Comparison of ENCODE assay signal across 19 cellular contexts in genomic region chr3:133691410-133692107, GRCh38. TPM values are rescaled to one million over a fixed set of nuclear protein-coding genes. Genes with fewer than 3 reads are reported as not detected.
DNase-seq lines count a peak whose midpoint lies in the region; ATAC-seq and TF ChIP-seq lines count a peak whose summit lies in the region.
"Had no signal": no experiment of that assay in that cellular context is flagged by ENCODE, and none has a peak within 500 bp of the region (broad histone marks: within the 10 kb centered on the region; RNA-seq: fewer than 3 reads in every experiment).

No MANE protein-coding gene starts in this region.

- H3K27me3 ChIP-seq in GM23248 (replicated peaks; ENCODE audit: insufficient read depth) (no peaks in the 10 kb centered on the region), IMR-90 (ENCODE audit: control insufficient read depth, insufficient read depth, low read length) (peaks cover 7% of the 10 kb centered on the region)

- CTCF ChIA-PET in IMR-90 (lab: Yijun Ruan, JAX) = no interaction called here

- no peak overlapping the region for H2BK120ac ChIP-seq in IMR-90 (ENCODE audit: low read depth, low read length)

- no peak overlapping the region for H3K4me3 ChIP-seq in GM23248
- no peak overlapping the region for H3K4me3 ChIP-seq in IMR-90 (ENCODE audit: insufficient read depth, low read depth, low read length)
- H3K4me3 ChIP-seq: lower lobe of right lung, SK-N-MC had no signal

- H3K79me1 ChIP-seq in IMR-90 (ENCODE audit: low read depth in 1 of 2, low read length in 2 of 2) = no peaks in the 10 kb centered on the region

- ATAC-seq in IMR-90 (ENCODE audit: low read depth) (no peak), HG03039 (IDR thresholded peaks at IDR 0.05; ENCODE audit: unreplicated experiment) (no peak), HG03045 (IDR thresholded peaks at IDR 0.05; ENCODE audit: unreplicated experiment) (no peak), HG03135 (IDR thresholded peaks at IDR 0.05; ENCODE audit: unreplicated experiment) (no peak)
- ATAC-seq: HCT116, right cardiac atrium had no signal

- no peak overlapping the region for H2BK5ac ChIP-seq in IMR-90 (ENCODE audit: low read depth, low read length, poor library complexity, severe bottlenecking)

- H3K14ac ChIP-seq in IMR-90 (replicated peaks; ENCODE audit: low read depth, low read length) = no peak overlapping the region

- no peaks in the 10 kb centered on the region for H3K9me2 ChIP-seq in GM23248 (ENCODE audit: insufficient read depth)

- POLR2A ChIA-PET in IMR-90 (lab: Charles Lee; ENCODE audit: unreplicated experiment) = no interaction called here

- no peaks in the 10 kb centered on the region for H3K36me3 ChIP-seq in GM23248 (ENCODE audit: low read depth)
- no peaks in the 10 kb centered on the region for H3K36me3 ChIP-seq in IMR-90 (ENCODE audit: control insufficient read depth, insufficient read depth, low read length)
- H3K36me3 ChIP-seq: lower lobe of right lung had no signal

- H4K8ac ChIP-seq in IMR-90 (ENCODE audit: low read depth in 2 of 2, low read length in 2 of 2) = no peak overlapping the region

- no peaks in the 10 kb centered on the region for H3F3A ChIP-seq in GM23248 (ENCODE audit: insufficient read depth)

- H3K27ac ChIP-seq in GM23248 (no peak overlapping the region), IMR-90 (ENCODE audit: insufficient read depth, low read length) (no peak overlapping the region)
- H3K27ac ChIP-seq: lower lobe of right lung, SK-N-MC had no signal

- H3K9me1 ChIP-seq in IMR-90 (ENCODE audit: insufficient read depth, low read length) = no peaks in the 10 kb centered on the region

- H3K56ac ChIP-seq in IMR-90 (ENCODE audit: extremely low read depth, insufficient read depth, low read length) = no peak overlapping the region

- DNase-seq in GM23248 (peak; percentile 64), IMR-90 (peak; percentile 8), amniotic epithelial cell (ENCODE audit: low read depth) (peak; percentile 45), iris pigment epithelial cell (ENCODE audit: low read depth) (peak; percentile 28)
- DNase-seq: activated CD4-positive, CD25-positive, alpha-beta regulatory T cell; amygdala; CD8-positive, alpha-beta memory T cell; cerebellar nuclear complex; DMS79; effector CD4-positive, alpha-beta T cell; lower lobe of right lung; NCI-H146; OCI-M1; right cardiac atrium had no signal

- H2BK20ac ChIP-seq in IMR-90 (ENCODE audit: low read depth, low read length) = no peak overlapping the region

- H2AK9ac ChIP-seq in IMR-90 (replicated peaks; ENCODE audit: low read depth, low read length, poor library complexity) = peak overlapping the region; percentile 1

- H4K91ac ChIP-seq in IMR-90 (ENCODE audit: insufficient read depth, low read depth, low read length) = no peak overlapping the region

- H4K20me1 ChIP-seq in GM23248 (ENCODE audit: insufficient read depth) = no peaks in the 10 kb centered on the region
- no peaks in the 10 kb centered on the region for H4K20me1 ChIP-seq in IMR-90 (ENCODE audit: insufficient read depth, low read length)

- no peak for TF ChIP-seq RAD21 in IMR-90 (IDR thresholded peaks at IDR 0.05; ENCODE audit: low read length)

- in situ Hi-C loops in GM23248 (cut with MboI) = no loop called here
- in situ Hi-C loops in IMR-90 (cut with MboI; ENCODE audit: low sequenced_read_pairs) = no loop called here

- H2BK15ac ChIP-seq in IMR-90 (ENCODE audit: low read depth, low read length) = no peak overlapping the region

- dilution Hi-C loops in IMR-90 (cut with HindIII; ENCODE audit: low sequenced_read_pairs, unreplicated experiment) = no loop called here

- TF ChIP-seq POLR2A in IMR-90 (IDR thresholded peaks at IDR 0.05; ENCODE audit: low read depth, low read length) = no peak

- H2AK5ac ChIP-seq in IMR-90 (ENCODE audit: low read depth, low read length) = no peak overlapping the region

- H3K4me1 ChIP-seq in GM23248 (ENCODE audit: insufficient read depth) = no peaks in the 10 kb centered on the region
- H3K4me1 ChIP-seq in IMR-90 (ENCODE audit: control insufficient read depth, insufficient read depth, low read length) = no peaks in the 10 kb centered on the region
- H3K4me1 ChIP-seq: lower lobe of right lung had no signal

- intact Hi-C loops in IMR-90 (cut with micrococcal nuclease) = no loop called here

- no TSS peak for BruUV-seq in IMR-90 (replicated peaks; lab: Mats Ljungman, UMichigan)

- H2AFZ ChIP-seq in GM23248 (no peak overlapping the region), IMR-90 (replicated peaks; ENCODE audit: low read length, poor library complexity) (no peak overlapping the region)

- H4K5ac ChIP-seq in IMR-90 (ENCODE audit: low read depth, low read length) = no peak overlapping the region

- H3K4me2 ChIP-seq in GM23248 (ENCODE audit: unreplicated experiment) (no peak overlapping the region), IMR-90 (ENCODE audit: low read depth, low read length) (no peak overlapping the region)

- no peaks in the 10 kb centered on the region for H3K9me3 ChIP-seq in GM23248 (ENCODE audit: low read depth)
- H3K9me3 ChIP-seq in IMR-90 (ENCODE audit: control insufficient read depth, insufficient read depth, low read length) = no peaks in the 10 kb centered on the region
- H3K9me3 ChIP-seq: lower lobe of right lung had no signal

- no peak overlapping the region for H3K4ac ChIP-seq in IMR-90 (ENCODE audit: low read depth, low read length)

- TF ChIP-seq CTCF in IMR-90 (conservative IDR thresholded peaks at IDR 0.05; ENCODE audit: low read depth, low read length) = no peak

- no peak overlapping the region for H3K23ac ChIP-seq in IMR-90 (ENCODE audit: low read depth, low read length)

- no peaks in the 10 kb centered on the region for H3K79me2 ChIP-seq in GM23248 (ENCODE audit: insufficient read depth)

- no peak overlapping the region for H3K18ac ChIP-seq in IMR-90 (ENCODE audit: low read depth, low read length)

- H3K9ac ChIP-seq in GM23248 (no peak overlapping the region), IMR-90 (ENCODE audit: low read depth, low read length) (no peak overlapping the region)

- WGBS in GM23248 (ENCODE audit: low coverage in 1 of 2, low lambda C conversion rate in 2 of 2, missing lambda C conversion rate in 2 of 2), 2 experiments = 41 to 48% methylated on average over 5 of the region's 5 CpGs
- 0% methylated on average over 1 of the region's 5 CpGs; no CpG with 5 or more reads in 1 of the 2 experiments for WGBS in IMR-90 (ENCODE audit: extremely low coverage in 2 of 2, insufficient read length in 1 of 2), 2 experiments

TF ChIP-seq in IMR-90, 13 proteins besides CTCF, POLR2A, EP300 and RAD21:
- peak; percentile 46; the same call in 1 of the 2 replicates for TF ChIP-seq CEBPB (IDR thresholded peaks at IDR 0.05; ENCODE audit: low read depth, low read length)
- TF ChIP-seq BHLHE40 (IDR thresholded peaks at IDR 0.05; ENCODE audit: low read depth, low read length) = no peak

RNA-seq across cellular contexts. Expression of gene TOPBP1, which starts 29.8 kb away (rescaled TPM):
- 21.0 and 31.0 TPM in 2 replicates for total RNA-seq in GM23248 (2014; rRNA removed; shearing (Covaris generic))
- polyA plus RNA-seq in GM23248 (2016; fragmentation: Nextera tagmentation; extraction: Ambion mirVana) = 8.2 and 9.4 TPM in 2 replicates
- 50.0 and 50.5 TPM in 2 replicates for total RNA-seq in IMR-90 (2012; rRNA removed)
- 19.2 and 19.5 TPM in 2 replicates for polyA plus RNA-seq in IMR-90 (2012; rRNA removed)
- 2.3 and 4.7 TPM in 2 replicates for polyA plus RNA-seq in IMR-90 (2012; cell fraction: cytosol; rRNA removed)
- 8.2 and 48.1 TPM in 2 replicates for polyA plus RNA-seq in IMR-90 (2012; cell fraction: nucleus; rRNA removed; ENCODE audit: low replicate concordance)

RNA-seq across cellular contexts. Expression of gene TF, which starts 54.6 kb away (rescaled TPM):
- total RNA-seq in GM23248 (2014; rRNA removed; shearing (Covaris generic)) = under 0.01 TPM in 1 of 2 replicates, not detected in the other
- polyA plus RNA-seq in GM23248 (2016; fragmentation: Nextera tagmentation; extraction: Ambion mirVana) (0.05 TPM in 1 of 2 replicates, not detected in the other), IMR-90 (2012; rRNA removed) (0.01 and 0.07 TPM in 2 replicates)
- not detected in 2 replicates for total RNA-seq in IMR-90 (2012; rRNA removed)
- polyA plus RNA-seq in IMR-90 (2012; cell fraction: cytosol; rRNA removed) = 0.07 TPM in 1 of 2 replicates, not detected in the other
- 0.63 and 1.6 TPM in 2 replicates for polyA plus RNA-seq in IMR-90 (2012; cell fraction: nucleus; rRNA removed; ENCODE audit: low replicate concordance)
- polyA plus RNA-seq: CD8-positive, alpha-beta memory T cell had no signal

Comparison
In these comparisons a context has a peak if more than half of its experiments do, and no peak if none do; other contexts are left out.
1. DNase-seq: peak in every context shown above with its lines; median percentile 64 in GM23248; 45 in amniotic epithelial cell; 28 in iris pigment epithelial cell; 8 in IMR-90.